31 cellular contexts compared by ENCODE assay signal in the genomic region with DNA sequence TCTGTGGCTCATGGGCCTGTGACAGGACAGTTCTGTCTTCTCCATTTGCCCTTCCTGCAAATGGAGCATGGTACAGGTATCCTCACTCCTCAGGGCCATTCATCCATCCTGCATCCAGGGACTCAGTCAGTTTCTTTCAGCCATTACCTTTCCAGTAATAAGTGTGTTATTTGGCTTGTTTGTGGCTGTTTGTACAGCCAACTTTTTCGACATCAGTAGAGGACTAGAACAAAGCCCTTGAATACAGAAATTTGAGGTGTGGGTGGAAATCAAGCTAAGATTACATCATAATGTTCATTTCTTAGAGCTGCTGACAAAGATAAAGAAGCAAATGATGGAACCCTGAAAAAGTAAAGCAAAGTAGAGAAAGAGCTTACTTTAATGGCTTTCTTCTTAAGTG.
"Had no signal": no experiment of that assay in that cellular context is flagged by ENCODE, and none has a peak within 500 bp of the region (broad histone marks: within the 10 kb centered on the region; RNA-seq: fewer than 3 reads in every experiment).

No MANE protein-coding gene starts in this region.

- ATAC-seq: activated CD4-positive, alpha-beta T cell treated with anti-CD3 and anti-CD28 coated beads for 36 hours; activated CD8-positive, alpha-beta memory T cell treated with anti-CD3 and anti-CD28 coated beads, Interleukin-2, amount 10 ng/mL, durations not matched to agents 7 days and 5 days; activated CD8-positive, alpha-beta T cell treated with anti-CD3 and anti-CD28 coated beads, Interleukin-2, amount 10 ng/mL, durations not matched to agents 7 days and 5 days; activated naive CD8-positive, alpha-beta T cell treated with anti-CD3 and anti-CD28 coated beads, Interleukin-2, amount 50 U/mL, for 24 hours; body of pancreas; effector memory CD8-positive, alpha-beta T cell; gastroesophageal sphincter; heart right ventricle had no signal

- H3K4me1 Mint-ChIP-seq: activated CD4-positive, alpha-beta T cell treated with anti-CD3 and anti-CD28 coated beads for 36 hours; activated CD4-positive, alpha-beta T cell treated with anti-CD3 and anti-CD28 coated beads, Interleukin-2, amount 10 ng/mL, durations not matched to agents 24 days and 14 days; activated CD8-positive, alpha-beta memory T cell treated with anti-CD3 and anti-CD28 coated beads, Interleukin-2, amount 10 ng/mL, durations not matched to agents 7 days and 5 days; activated naive CD4-positive, alpha-beta T cell treated with anti-CD3 and anti-CD28 coated beads, Interleukin-2, amount 50 U/mL, for 24 hours; activated naive CD8-positive, alpha-beta T cell treated with anti-CD3 and anti-CD28 coated beads for 36 hours; activated naive CD8-positive, alpha-beta T cell treated with anti-CD3 and anti-CD28 coated beads, Interleukin-2, amount 50 U/mL, for 24 hours had no signal

- FAIRE-seq: colon had no signal

- H3K27me3 ChIP-seq: adrenal gland, body of pancreas, esophagus muscularis mucosa, gastroesophageal sphincter, heart right ventricle had no signal

- H3K9me3 Mint-ChIP-seq: activated CD4-positive, alpha-beta T cell treated with anti-CD3 and anti-CD28 coated beads, Interleukin-2, amount 10 ng/mL, durations not matched to agents 24 days and 14 days; activated naive CD4-positive, alpha-beta T cell treated with anti-CD3 and anti-CD28 coated beads for 36 hours; activated naive CD8-positive, alpha-beta T cell treated with anti-CD3 and anti-CD28 coated beads for 36 hours; activated naive CD8-positive, alpha-beta T cell treated with anti-CD3 and anti-CD28 coated beads, Interleukin-2, amount 50 U/mL, for 24 hours; activated T-helper 1 cell treated with anti-CD3 and anti-CD28 coated beads, Interleukin-12 subunit alpha, Interleukin-12 subunit beta, Interleukin-2, Interleukin-4 antibody, amounts not matched to agents 30 ng/mL and 10 ng/mL and 1 ng/mL, durations not matched to agents 14 hours and 24 hours and 36 hours; activated T-helper 2 cell treated with anti-CD3 and anti-CD28 coated beads, Interferon-gamma antibody, Interleukin-2, Interleukin-4, amounts not matched to agents 10 μg/mL and 5 μg/mL and 100 μg/mL, durations not matched to agents 14 hours and 24 hours and 36 hours; effector memory CD8-positive, alpha-beta T cell had no signal

- H3K27me3 Mint-ChIP-seq: activated CD4-positive, alpha-beta memory T cell treated with anti-CD3 and anti-CD28 coated beads for 36 hours; activated CD4-positive, alpha-beta T cell treated with anti-CD3 and anti-CD28 coated beads for 36 hours; activated CD4-positive, alpha-beta T cell treated with anti-CD3 and anti-CD28 coated beads, Interleukin-2, amount 10 ng/mL, durations not matched to agents 24 days and 14 days; activated CD8-positive, alpha-beta memory T cell treated with anti-CD3 and anti-CD28 coated beads, Interleukin-2, amount 10 ng/mL, durations not matched to agents 7 days and 5 days; activated naive CD4-positive, alpha-beta T cell treated with anti-CD3 and anti-CD28 coated beads, Interleukin-2, amount 50 U/mL, for 24 hours; activated naive CD8-positive, alpha-beta T cell treated with anti-CD3 and anti-CD28 coated beads for 36 hours; activated naive CD8-positive, alpha-beta T cell treated with anti-CD3 and anti-CD28 coated beads, Interleukin-2, amount 50 U/mL, for 24 hours; effector memory CD8-positive, alpha-beta T cell had no signal

- H3K27ac ChIP-seq: adrenal gland, body of pancreas, esophagus muscularis mucosa, gastroesophageal sphincter had no signal

- H3K36me3 ChIP-seq: adrenal gland, esophagus muscularis mucosa, gastroesophageal sphincter, heart right ventricle had no signal

- DNase-seq: activated CD4-positive, alpha-beta memory T cell treated with anti-CD3 and anti-CD28 coated beads for 36 hours; activated CD4-positive, alpha-beta T cell treated with anti-CD3 and anti-CD28 coated beads for 36 hours; activated CD4-positive, alpha-beta T cell treated with anti-CD3 and anti-CD28 coated beads, Interleukin-2, amount 10 ng/mL, durations not matched to agents 24 days and 14 days; activated CD4-positive, CD25-positive, alpha-beta regulatory T cell; activated CD4-positive, CD25-positive, alpha-beta regulatory T cell treated with anti-CD3 and anti-CD28 coated beads, Interleukin-2, amount 50 U/mL, for 72 hours; activated CD8-positive, alpha-beta memory T cell treated with anti-CD3 and anti-CD28 coated beads, Interleukin-2, amount 10 ng/mL, durations not matched to agents 7 days and 5 days; activated CD8-positive, alpha-beta memory T cell treated with anti-CD3 and anti-CD28 coated beads, Interleukin-2, amount 50 U/mL, for 48 hours; activated CD8-positive, alpha-beta T cell treated with anti-CD3 and anti-CD28 coated beads, Interleukin-2, amount 10 ng/mL, durations not matched to agents 7 days and 5 days; activated effector memory CD4-positive, alpha-beta T cell treated with anti-CD3 and anti-CD28 coated beads, Interleukin-2, amount 50 U/mL, for 16 hours; activated naive CD4-positive, alpha-beta T cell treated with anti-CD3 and anti-CD28 coated beads for 36 hours; activated naive CD8-positive, alpha-beta T cell treated with anti-CD3 and anti-CD28 coated beads for 36 hours; activated naive CD8-positive, alpha-beta T cell treated with anti-CD3 and anti-CD28 coated beads, Interleukin-2, amount 50 U/mL, for 24 hours; activated T-cell treated with anti-CD3 and anti-CD28 coated beads, Interleukin-2, amount 50 U/mL, for 48 hours; adrenal gland; amygdala; aorta; body of pancreas; cortex of kidney; dermis blood vessel endothelial cell; effector CD4-positive, alpha-beta T cell; effector memory CD8-positive, alpha-beta T cell; erythroblast; foreskin melanocyte; heart right ventricle; T-helper 2 cell had no signal

- H3K4me3 ChIP-seq: adrenal gland, body of pancreas, esophagus muscularis mucosa, gastroesophageal sphincter, heart right ventricle had no signal

- H3K36me3 Mint-ChIP-seq: activated CD4-positive, alpha-beta memory T cell treated with anti-CD3 and anti-CD28 coated beads for 36 hours; activated CD8-positive, alpha-beta memory T cell treated with anti-CD3 and anti-CD28 coated beads, Interleukin-2, amount 10 ng/mL, durations not matched to agents 7 days and 5 days; activated naive CD4-positive, alpha-beta T cell treated with anti-CD3 and anti-CD28 coated beads, Interleukin-2, amount 50 U/mL, for 24 hours; activated naive CD8-positive, alpha-beta T cell treated with anti-CD3 and anti-CD28 coated beads for 36 hours had no signal

- H3K9me3 ChIP-seq: adrenal gland, body of pancreas, esophagus muscularis mucosa, gastroesophageal sphincter, heart right ventricle had no signal

- H3K4me3 Mint-ChIP-seq: activated CD4-positive, alpha-beta memory T cell treated with anti-CD3 and anti-CD28 coated beads for 36 hours; activated CD4-positive, alpha-beta T cell treated with anti-CD3 and anti-CD28 coated beads for 36 hours; activated CD4-positive, alpha-beta T cell treated with anti-CD3 and anti-CD28 coated beads, Interleukin-2, amount 10 ng/mL, durations not matched to agents 24 days and 14 days; activated CD8-positive, alpha-beta memory T cell treated with anti-CD3 and anti-CD28 coated beads, Interleukin-2, amount 10 ng/mL, durations not matched to agents 7 days and 5 days; activated CD8-positive, alpha-beta T cell treated with anti-CD3 and anti-CD28 coated beads, Interleukin-2, amount 10 ng/mL, durations not matched to agents 7 days and 5 days; activated naive CD4-positive, alpha-beta T cell treated with anti-CD3 and anti-CD28 coated beads for 36 hours; activated naive CD4-positive, alpha-beta T cell treated with anti-CD3 and anti-CD28 coated beads, Interleukin-2, amount 50 U/mL, for 24 hours; activated naive CD8-positive, alpha-beta T cell treated with anti-CD3 and anti-CD28 coated beads for 36 hours; activated naive CD8-positive, alpha-beta T cell treated with anti-CD3 and anti-CD28 coated beads, Interleukin-2, amount 50 U/mL, for 24 hours; activated T-helper 1 cell treated with anti-CD3 and anti-CD28 coated beads, Interleukin-12 subunit alpha, Interleukin-12 subunit beta, Interleukin-2, Interleukin-4 antibody, amounts not matched to agents 30 ng/mL and 10 ng/mL and 1 ng/mL, durations not matched to agents 14 hours and 24 hours and 36 hours; effector memory CD8-positive, alpha-beta T cell had no signal
